ENCODE assay signal across 25 cellular contexts in the genomic region with DNA sequence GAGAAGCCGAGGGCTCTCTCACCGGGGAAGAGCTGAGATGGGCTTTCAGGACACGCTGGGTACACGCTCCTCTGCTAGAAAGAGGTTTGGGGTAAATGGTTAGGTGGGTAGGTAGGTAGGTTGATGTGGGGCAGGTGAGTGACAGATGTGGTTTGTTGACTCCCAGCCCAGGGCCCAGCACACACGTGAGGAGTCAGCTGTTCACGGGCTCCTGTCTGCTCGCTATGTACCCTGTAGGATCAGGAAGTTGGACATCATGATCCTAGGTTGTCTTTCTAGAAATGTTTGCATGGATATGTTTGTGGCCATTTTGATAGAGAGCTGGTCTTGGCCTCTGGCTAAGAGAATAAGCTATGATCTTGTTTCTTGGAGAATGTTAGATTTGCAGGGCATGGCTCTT.
"Had no signal": no experiment of that assay in that cellular context is flagged by ENCODE, and none has a peak within 500 bp of the region (broad histone marks: within the 10 kb centered on the region; RNA-seq: fewer than 3 reads in every experiment).

No MANE protein-coding gene starts in this region.

- ATAC-seq: activated CD8-positive, alpha-beta memory T cell treated with anti-CD3 and anti-CD28 coated beads, Interleukin-2, amount 10 ng/mL, durations not matched to agents 7 days and 5 days; activated naive CD4-positive, alpha-beta T cell treated with anti-CD3 and anti-CD28 coated beads, Interleukin-2, amount 50 U/mL, for 72 hours; activated naive CD8-positive, alpha-beta T cell treated with anti-CD3 and anti-CD28 coated beads, Interleukin-2, amount 50 U/mL, for 24 hours; PC-3 had no signal

- H3K27ac ChIP-seq: SK-N-MC had no signal

- H3K27me3 Mint-ChIP-seq: activated CD4-positive, alpha-beta T cell treated with anti-CD3 and anti-CD28 coated beads, Interleukin-2, amount 10 ng/mL, durations not matched to agents 24 days and 14 days; activated CD8-positive, alpha-beta memory T cell treated with anti-CD3 and anti-CD28 coated beads, Interleukin-2, amount 10 ng/mL, durations not matched to agents 7 days and 5 days; activated T-cell treated with anti-CD3 and anti-CD28 coated beads, Interleukin-2, amount 50 U/mL, for 24 hours; central memory CD8-positive, alpha-beta T cell had no signal

- H3K36me3 Mint-ChIP-seq: activated CD8-positive, alpha-beta memory T cell treated with anti-CD3 and anti-CD28 coated beads, Interleukin-2, amount 10 ng/mL, durations not matched to agents 7 days and 5 days; activated naive CD4-positive, alpha-beta T cell treated with anti-CD3 and anti-CD28 coated beads, Interleukin-2, amount 50 U/mL, for 72 hours; brain; T-cell had no signal

- H3K27ac Mint-ChIP-seq: activated B cell treated with CpG ODN at 0.5 μM for 24 hours; activated CD4-positive, alpha-beta T cell treated with anti-CD3 and anti-CD28 coated beads, Interleukin-2, amount 10 ng/mL, durations not matched to agents 24 days and 14 days; activated CD8-positive, alpha-beta memory T cell treated with anti-CD3 and anti-CD28 coated beads, Interleukin-2, amount 10 ng/mL, durations not matched to agents 7 days and 5 days; activated naive CD4-positive, alpha-beta T cell treated with anti-CD3 and anti-CD28 coated beads, Interleukin-2, amount 50 U/mL, for 72 hours; activated naive CD8-positive, alpha-beta T cell treated with anti-CD3 and anti-CD28 coated beads, Interleukin-2, amount 50 U/mL, for 24 hours; activated T-cell treated with anti-CD3 and anti-CD28 coated beads, Interleukin-2, amount 50 U/mL, for 24 hours; T-cell had no signal

- H3K4me1 Mint-ChIP-seq: activated B cell treated with CpG ODN at 0.5 μM for 24 hours; activated CD4-positive, alpha-beta T cell treated with anti-CD3 and anti-CD28 coated beads, Interleukin-2, amount 10 ng/mL, durations not matched to agents 24 days and 14 days; activated CD8-positive, alpha-beta memory T cell treated with anti-CD3 and anti-CD28 coated beads, Interleukin-2, amount 10 ng/mL, durations not matched to agents 7 days and 5 days; activated naive CD8-positive, alpha-beta T cell treated with anti-CD3 and anti-CD28 coated beads, Interleukin-2, amount 50 U/mL, for 24 hours; central memory CD8-positive, alpha-beta T cell; T-cell had no signal

- H3K9me3 Mint-ChIP-seq: activated B cell treated with CpG ODN at 0.5 μM for 24 hours; activated CD4-positive, alpha-beta T cell treated with anti-CD3 and anti-CD28 coated beads, Interleukin-2, amount 10 ng/mL, durations not matched to agents 24 days and 14 days; activated naive CD4-positive, alpha-beta T cell treated with anti-CD3 and anti-CD28 coated beads, Interleukin-2, amount 50 U/mL, for 72 hours; activated naive CD8-positive, alpha-beta T cell treated with anti-CD3 and anti-CD28 coated beads, Interleukin-2, amount 50 U/mL, for 24 hours; activated T-cell treated with anti-CD3 and anti-CD28 coated beads, Interleukin-2, amount 50 U/mL, for 24 hours; brain; central memory CD8-positive, alpha-beta T cell; T-cell had no signal

- H3K4me3 Mint-ChIP-seq: activated B cell treated with CpG ODN at 0.5 μM for 24 hours; activated CD4-positive, alpha-beta T cell treated with anti-CD3 and anti-CD28 coated beads, Interleukin-2, amount 10 ng/mL, durations not matched to agents 24 days and 14 days; activated CD8-positive, alpha-beta memory T cell treated with anti-CD3 and anti-CD28 coated beads, Interleukin-2, amount 10 ng/mL, durations not matched to agents 7 days and 5 days; activated naive CD8-positive, alpha-beta T cell treated with anti-CD3 and anti-CD28 coated beads, Interleukin-2, amount 50 U/mL, for 24 hours; activated T-cell treated with anti-CD3 and anti-CD28 coated beads, Interleukin-2, amount 50 U/mL, for 24 hours; brain; central memory CD8-positive, alpha-beta T cell; T-cell had no signal

- H3K4me3 ChIP-seq: SK-N-MC had no signal

- DNase-seq: activated B cell treated with CpG ODN at 0.5 μM for 24 hours; activated CD4-positive, alpha-beta T cell treated with anti-CD3 and anti-CD28 coated beads for 1 hour; activated CD4-positive, alpha-beta T cell treated with anti-CD3 and anti-CD28 coated beads, Interleukin-2, amount 10 ng/mL, durations not matched to agents 24 days and 14 days; activated CD4-positive, alpha-beta T cell treated with anti-CD3 and anti-CD28 coated beads, Interleukin-2, amount 50 U/mL, for 48 hours; activated CD8-positive, alpha-beta memory T cell treated with anti-CD3 and anti-CD28 coated beads, Interleukin-2, amount 10 ng/mL, durations not matched to agents 7 days and 5 days; activated effector memory CD4-positive, alpha-beta T cell treated with anti-CD3 and anti-CD28 coated beads, Interleukin-2, amount 50 U/mL, for 16 hours; activated naive CD4-positive, alpha-beta T cell treated with Interleukin-2 at 50 U/mL for 16 hours; activated naive CD8-positive, alpha-beta T cell treated with anti-CD3 and anti-CD28 coated beads, Interleukin-2, amount 50 U/mL, for 24 hours; activated T-cell treated with anti-CD3 and anti-CD28 coated beads, Interleukin-2, amount 50 U/mL, for 24 hours; amniotic stem cell; Karpas-422; MM.1S; NCI-H1105; NCI-H1436; NCI-H1694 treated with DMSO at 0.1 percent for 48 hours; NCI-H2029 treated with DMSO at 0.1 percent for 48 hours; NCI-H446; PC-3; T-cell; T-helper 2 cell; T1000 had no signal
